20 cellular contexts compared by ENCODE assay signal in the genomic region with DNA sequence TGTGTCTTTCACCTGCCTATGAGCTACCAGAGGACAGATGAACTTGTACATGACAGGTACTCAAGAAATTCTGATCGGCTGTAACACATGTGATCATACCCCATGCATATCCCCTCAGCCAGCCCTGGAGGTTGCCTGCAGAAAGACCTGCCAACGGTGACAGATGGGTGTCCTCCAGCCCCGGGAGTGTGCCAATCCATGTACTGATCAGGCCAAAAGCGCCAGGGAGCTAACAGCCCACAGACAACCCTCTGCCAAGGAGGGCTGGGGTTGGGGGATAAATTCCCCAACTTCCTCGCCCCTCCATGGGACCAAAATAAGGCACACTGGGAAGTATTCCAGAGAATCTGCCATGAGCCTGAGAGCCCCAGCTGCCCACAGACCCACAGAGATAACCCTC.
DNase-seq lines count a peak whose midpoint lies in the region; ATAC-seq and TF ChIP-seq lines count a peak whose summit lies in the region.
"Had no signal": no experiment of that assay in that cellular context is flagged by ENCODE, and none has a peak within 500 bp of the region (broad histone marks: within the 10 kb centered on the region; RNA-seq: fewer than 3 reads in every experiment).

No MANE protein-coding gene starts in this region.

- H3K27ac Mint-ChIP-seq in CD14-positive monocyte, result no peak overlapping the region
- H3K27ac Mint-ChIP-seq: CD4-positive, CD25-positive, alpha-beta regulatory T cell; CD8-positive, alpha-beta memory T cell had no signal

- no peak overlapping the region for H3K27ac ChIP-seq in suprapubic skin
- H3K27ac ChIP-seq: 22Rv1, A549, GM23248, HL-60 had no signal

- TF ChIP-seq POLR2A in erythroblast (IDR thresholded peaks at IDR 0.05; ENCODE audit: low read length), result no peak
- TF ChIP-seq POLR2A in suprapubic skin (IDR thresholded peaks at IDR 0.05), result no peak

- intact Hi-C loops in CD14-positive monocyte (cut with micrococcal nuclease), result no loop called here

- H3K9me3 ChIP-seq in suprapubic skin, result no peaks in the 10 kb centered on the region
- H3K9me3 ChIP-seq: A549 had no signal

- no peaks in the 10 kb centered on the region for H3K4me1 Mint-ChIP-seq in CD14-positive monocyte
- H3K4me1 Mint-ChIP-seq: CD4-positive, CD25-positive, alpha-beta regulatory T cell; CD8-positive, alpha-beta memory T cell had no signal

- peaks cover 7 to 12% (median 9%) of the 10 kb centered on the region in 3 donors for H3K27me3 Mint-ChIP-seq in CD14-positive monocyte (ENCODE audit: low read depth in 3 of 3)

- no peaks in the 10 kb centered on the region for H3K4me1 ChIP-seq in suprapubic skin
- H3K4me1 ChIP-seq: A549 had no signal

- DNase-seq in DMS 273 (lab: John Stamatoyannopoulos, UW; ENCODE audit: unreplicated experiment) (peak; percentile 31), DMS 273 treated with DMSO at 0.1 percent for 48 hours (lab: John Stamatoyannopoulos, UW) (no peak), CD14-positive monocyte (ENCODE audit: low spot score) (peak; percentile 19), NCI-H446 treated with DMSO at 0.1 percent for 48 hours (lab: John Stamatoyannopoulos, UW) (peak; percentile 1), cerebellum (ENCODE audit: low spot score) (peak; percentile 78), erythroblast (lab: John Stamatoyannopoulos, UW) (no peak), suprapubic skin (ENCODE audit: low spot score in 2 of 2) (no peak)
- DNase-seq: AML-193; CD4-positive, CD25-positive, alpha-beta regulatory T cell; CD8-positive, alpha-beta memory T cell; COR-L47; DMS153; DMS79; GF-D8; GM23248; HCEC 1CT had no signal

- TF ChIP-seq CTCF in CD14-positive monocyte (IDR thresholded peaks at IDR 0.05), result no peak
- TF ChIP-seq CTCF in suprapubic skin (IDR thresholded peaks at IDR 0.05), result no peak

- ATAC-seq in HG02970 (IDR thresholded peaks at IDR 0.05; ENCODE audit: low FRiP score, unreplicated experiment), result no peak
- ATAC-seq: A549 had no signal

- H3K36me3 ChIP-seq in suprapubic skin, result no peaks in the 10 kb centered on the region

- no peak overlapping the region for H3K4me3 ChIP-seq in suprapubic skin
- H3K4me3 ChIP-seq: A549, GM23248 had no signal

- no peaks in the 10 kb centered on the region for H3K9me3 Mint-ChIP-seq in CD14-positive monocyte
- H3K9me3 Mint-ChIP-seq: CD8-positive, alpha-beta memory T cell had no signal

- peaks cover 30% of the 10 kb centered on the region for H3K27me3 ChIP-seq in suprapubic skin

- no peaks in the 10 kb centered on the region for H3K36me3 Mint-ChIP-seq in CD14-positive monocyte
- H3K36me3 Mint-ChIP-seq: CD4-positive, CD25-positive, alpha-beta regulatory T cell; CD8-positive, alpha-beta memory T cell had no signal

- no peak for TF ChIP-seq EP300 in suprapubic skin (IDR thresholded peaks at IDR 0.05)

- H3K4me3 Mint-ChIP-seq in CD14-positive monocyte, result no peak overlapping the region
- H3K4me3 Mint-ChIP-seq: CD4-positive, CD25-positive, alpha-beta regulatory T cell; CD8-positive, alpha-beta memory T cell had no signal

- 74% methylated on average over 4 of the region's 5 CpGs for WGBS in suprapubic skin

Comparison
In these comparisons a context has a peak if more than half of its experiments do, and no peak if none do; other contexts are left out.
1. DNase-seq: peak in DMS 273 (single experiment), CD14-positive monocyte (single experiment), NCI-H446 treated with DMSO at 0.1 percent for 48 hours (single experiment) and cerebellum (single experiment); none in DMS 273 treated with DMSO at 0.1 percent for 48 hours (single experiment), erythroblast (0 of 2) and suprapubic skin (0 of 2).